In the genomic region with DNA sequence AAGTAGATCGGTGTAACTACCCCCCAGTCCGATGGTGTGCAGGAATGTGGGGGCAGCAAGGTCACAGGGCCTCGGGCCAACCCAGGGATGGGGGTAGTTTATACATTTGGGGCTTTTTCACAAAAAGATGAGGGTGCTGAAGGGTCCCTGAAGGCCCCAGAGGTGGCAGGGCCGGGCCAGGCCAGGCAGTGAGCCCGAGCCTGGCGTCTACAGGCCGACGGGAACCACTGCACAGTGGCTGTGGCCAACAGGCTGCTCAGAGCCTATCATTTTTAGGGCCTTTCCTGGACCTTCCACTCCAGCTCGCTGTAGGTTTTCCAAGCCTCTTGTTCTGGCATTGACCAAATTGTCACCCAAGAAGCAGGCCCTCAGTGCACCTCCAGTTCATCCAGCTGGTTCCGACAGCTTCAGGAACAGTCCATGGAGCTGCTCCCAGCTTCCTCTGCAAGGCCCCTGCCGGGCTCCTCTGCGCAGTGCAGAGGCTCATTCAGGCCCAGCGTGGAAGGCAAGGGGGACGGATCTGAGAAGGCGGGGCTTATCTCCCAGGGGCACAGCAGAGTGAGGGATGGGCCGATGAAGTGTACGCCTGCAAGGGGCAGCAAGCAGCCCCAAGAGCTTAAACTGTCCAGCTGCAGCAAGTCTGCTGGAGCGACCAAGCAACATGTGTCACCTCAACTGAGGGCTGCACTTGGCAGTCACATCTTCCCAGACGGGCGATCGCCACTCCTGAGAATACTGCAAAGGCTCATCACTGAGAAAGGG, we compare ENCODE assay signal across 24 cellular contexts. TPM values are rescaled to one million over a fixed set of nuclear protein-coding genes. Genes with fewer than 3 reads are reported as not detected.
DNase-seq lines count a peak whose midpoint lies in the region; ATAC-seq, FAIRE-seq and TF ChIP-seq lines count a peak whose summit lies in the region.
"Had no signal": no experiment of that assay in that cellular context is flagged by ENCODE, and none has a peak within 500 bp of the region (broad histone marks: within the 10 kb centered on the region; RNA-seq: fewer than 3 reads in every experiment).

No MANE protein-coding gene starts in this region.

- ATAC-seq in Panc1 = peak; percentile 11; the same call in 1 of the 2 replicates

- TF ChIP-seq CTCF in H9 (conservative IDR thresholded peaks at IDR 0.05) = no peak
- TF ChIP-seq CTCF in Panc1 (IDR thresholded peaks at IDR 0.05) = no peak

- no peak overlapping the region for H3K4me3 ChIP-seq in Panc1 (ENCODE audit: low read depth in 2 of 2, low read length in 2 of 2)
- H3K4me3 ChIP-seq in mesenchymal stem cell (ENCODE audit: insufficient read depth in 1 of 2, low read depth in 1 of 2, low read length in 2 of 2) = no peak overlapping the region
- H3K4me3 ChIP-seq: colonic mucosa, smooth muscle cell, tibial nerve had no signal

- H3K27me3 ChIP-seq in H9 (ENCODE audit: insufficient read depth, low read length) (no peaks in the 10 kb centered on the region), Panc1 (ENCODE audit: control insufficient read depth, insufficient read depth, low read length) (no peaks in the 10 kb centered on the region), mesenchymal stem cell (ENCODE audit: control insufficient read depth in 1 of 2, insufficient read depth in 1 of 2, low read length in 2 of 2) (no peaks in the 10 kb centered on the region)
- H3K27me3 ChIP-seq: brain microvascular endothelial cell, colonic mucosa, tibial nerve had no signal

- H2AFZ ChIP-seq in H9 (ENCODE audit: low read length) (no peak overlapping the region), mesenchymal stem cell (ENCODE audit: low read depth, low read length) (no peak overlapping the region)

- no peak overlapping the region for H4K8ac ChIP-seq in H9 (replicated peaks; ENCODE audit: insufficient read length, low read depth, low read length)
- no peak overlapping the region for H4K8ac ChIP-seq in mesenchymal stem cell (ENCODE audit: low read length)

- H2BK15ac ChIP-seq in H9 (ENCODE audit: low read depth, low read length) = no peak overlapping the region
- peak overlapping the region; percentile 36 for H2BK15ac ChIP-seq in mesenchymal stem cell (ENCODE audit: low read depth, poor library complexity, severe bottlenecking)

- H3K27ac ChIP-seq in H9 (ENCODE audit: insufficient read length, low read depth, low read length) (no peak overlapping the region), Panc1 (ENCODE audit: low read length) (no peak overlapping the region), mesenchymal stem cell (ENCODE audit: low read length, poor library complexity, severe bottlenecking) (no peak overlapping the region)
- H3K27ac ChIP-seq: brain microvascular endothelial cell, colonic mucosa, tibial nerve had no signal

- H2BK120ac ChIP-seq in H9 (ENCODE audit: low read depth, low read length, poor library complexity, severe bottlenecking) (no peak overlapping the region), mesenchymal stem cell (ENCODE audit: low read depth, low read length) (no peak overlapping the region)

- no peaks in the 10 kb centered on the region for H3K9me3 ChIP-seq in H9 (ENCODE audit: control insufficient read depth, low read depth, low read length)
- no peaks in the 10 kb centered on the region for H3K9me3 ChIP-seq in Panc1 (ENCODE audit: control insufficient read depth, insufficient read depth, low read depth, low read length)
- no peaks in the 10 kb centered on the region for H3K9me3 ChIP-seq in mesenchymal stem cell (ENCODE audit: control insufficient read depth, low read length)
- H3K9me3 ChIP-seq: colonic mucosa, tibial nerve had no signal

- no peak overlapping the region for H3K56ac ChIP-seq in H9 (ENCODE audit: insufficient read length, low read depth, low read length)

- no peak overlapping the region for H2BK20ac ChIP-seq in H9 (ENCODE audit: low read depth, low read length, poor library complexity, severe bottlenecking)

- no peaks in the 10 kb centered on the region for H3K4me1 ChIP-seq in H9 (ENCODE audit: insufficient read depth, low read length)
- peaks cover 3% of the 10 kb centered on the region; the same call in 1 of the 2 replicates for H3K4me1 ChIP-seq in Panc1 (ENCODE audit: control insufficient read depth, insufficient read depth, low read length)
- peaks cover 21% of the 10 kb centered on the region for H3K4me1 ChIP-seq in mesenchymal stem cell (ENCODE audit: control insufficient read depth, insufficient read depth, low read depth, low read length)
- H3K4me1 ChIP-seq: colonic mucosa, tibial nerve had no signal

- no peak overlapping the region for H3K4me3 Mint-ChIP-seq in H9
- H3K4me3 Mint-ChIP-seq: CD4-positive, CD25-positive, alpha-beta regulatory T cell; IgD-negative memory B cell; stimulated activated naive CD8-positive, alpha-beta T cell treated with anti-CD3 and anti-CD28 coated beads, Interleukin-15, Interleukin-2, amounts not matched to agents 100 ng/mL and 50 ng/mL, for 24 hours had no signal

- no peak overlapping the region for H3K9ac ChIP-seq in H9 (ENCODE audit: extremely low read depth, insufficient read length, low read length)
- no peak overlapping the region for H3K9ac ChIP-seq in mesenchymal stem cell (ENCODE audit: low read length)

- no TSS peak for BruUV-seq in Panc1 (replicated peaks; lab: Mats Ljungman, UMichigan)

- no CpG with 5 or more reads among the region's 21 CpGs for WGBS in H9 (ENCODE audit: extremely low coverage, insufficient read length, low lambda C conversion rate)
- 95% methylated on average over 21 of the region's 21 CpGs for WGBS in mesenchymal stem cell

- H3K36me3 ChIP-seq in Panc1 (ENCODE audit: control insufficient read depth, insufficient read depth, low read length) = peaks cover 9% of the 10 kb centered on the region; the same call in 1 of the 2 replicates
- H3K36me3 ChIP-seq in mesenchymal stem cell (ENCODE audit: control insufficient read depth in 1 of 2, insufficient read depth in 2 of 2, low read depth in 1 of 2, low read length in 2 of 2) = peaks cover 34 to 58% of the 10 kb centered on the region in 2 experiments

- no peak overlapping the region for H3K4ac ChIP-seq in H9 (ENCODE audit: low read depth, low read length)
- no peak overlapping the region for H3K4ac ChIP-seq in mesenchymal stem cell (ENCODE audit: low read depth in 1 of 2, low read length in 2 of 2)

- H3K14ac ChIP-seq in H9 (ENCODE audit: insufficient read depth, low read length) (no peak overlapping the region), mesenchymal stem cell (ENCODE audit: low read length in 2 of 2) (no peak overlapping the region)

- no peaks in the 10 kb centered on the region for H3K9me3 Mint-ChIP-seq in H9
- H3K9me3 Mint-ChIP-seq: CD4-positive, CD25-positive, alpha-beta regulatory T cell; IgD-negative memory B cell; stimulated activated naive CD8-positive, alpha-beta T cell treated with anti-CD3 and anti-CD28 coated beads, Interleukin-15, Interleukin-2, amounts not matched to agents 100 ng/mL and 50 ng/mL, for 24 hours had no signal

- H3K27me3 Mint-ChIP-seq in H9 (ENCODE audit: low read depth) = no peaks in the 10 kb centered on the region
- H3K27me3 Mint-ChIP-seq: CD4-positive, CD25-positive, alpha-beta regulatory T cell; IgD-negative memory B cell; stimulated activated naive CD8-positive, alpha-beta T cell treated with anti-CD3 and anti-CD28 coated beads, Interleukin-15, Interleukin-2, amounts not matched to agents 100 ng/mL and 50 ng/mL, for 24 hours had no signal

- H3K4me2 ChIP-seq in H9 (ENCODE audit: insufficient read depth, insufficient read length, low read length) (no peak overlapping the region), mesenchymal stem cell (ENCODE audit: low read length, poor library complexity, severe bottlenecking) (no peak overlapping the region)
- H3K4me2 ChIP-seq: smooth muscle cell had no signal

- POLR2A ChIA-PET in Panc1 (lab: Charles Lee) = no interaction called here

- H3T11ph ChIP-seq in H9 (ENCODE audit: low read length) = no peak overlapping the region

- H2BK5ac ChIP-seq in H9 (ENCODE audit: insufficient read length, low read length) (no peak overlapping the region), mesenchymal stem cell (ENCODE audit: low read depth, low read length, poor library complexity, severe bottlenecking) (no peak overlapping the region)

- DNase-seq in H9 (no peak), Panc1 (ENCODE audit: low read depth, low spot score) (no peak), mesenchymal stem cell (no peak), A172 (ENCODE audit: low spot score) (no peak), frontal cortex (ENCODE audit: low spot score in 2 of 2) (no peak), AG08396 (ENCODE audit: low spot score) (no peak)
- DNase-seq: activated CD4-positive, alpha-beta T cell treated with anti-CD3 and anti-CD28 coated beads, Interleukin-2, amount 50 U/mL, for 48 hours; activated CD4-positive, CD25-positive, alpha-beta regulatory T cell; activated gamma-delta T cell; brain microvascular endothelial cell; CD4-positive, CD25-positive, alpha-beta regulatory T cell; colonic mucosa; DMS 273 treated with DMSO at 0.1 percent for 48 hours; mammary epithelial cell; MM.1S; NCI-H1436 treated with DMSO at 0.1 percent for 48 hours; NCI-H526 treated with DMSO at 0.1 percent for 48 hours; nucleus accumbens had no signal

- in situ Hi-C loops in Panc1 (cut with HindIII; ENCODE audit: low pct_unique_long_range_greater_than_20kb, low sequenced_read_pairs) = no loop called here

- no peaks in the 10 kb centered on the region for H4K20me1 ChIP-seq in H9 (ENCODE audit: control insufficient read depth, insufficient read depth, insufficient read length)

- FAIRE-seq in frontal cortex (lab: Jason Lieb, UNC) = no peak
- FAIRE-seq: H54 had no signal

- H3K36me3 Mint-ChIP-seq in H9 (ENCODE audit: insufficient read depth in 1 of 3, low read depth in 3 of 3) = peaks cover 17 to 46% (median 36%) of the 10 kb centered on the region in 3 experiments; a peak in 6 of 7 replicates
- H3K36me3 Mint-ChIP-seq: IgD-negative memory B cell had no signal

- CTCF ChIA-PET in Panc1 (lab: Charles Lee) = interaction anchor here (0.8 kb wide), 1 partner anchor 42 kb away, joined by 3 read pairs; no protein-coding TSS in a partner anchor

- intact Hi-C loops in Panc1 (cut with micrococcal nuclease; ENCODE audit: unreplicated experiment) = no loop called here

- H2AK5ac ChIP-seq in H9 (ENCODE audit: insufficient read length, low read length) = no peak overlapping the region
- no peak overlapping the region for H2AK5ac ChIP-seq in mesenchymal stem cell (ENCODE audit: low read length, severe bottlenecking)

- H2BK12ac ChIP-seq in H9 (ENCODE audit: insufficient read length, low read depth, low read length) = no peak overlapping the region
- no peak overlapping the region for H2BK12ac ChIP-seq in mesenchymal stem cell (ENCODE audit: low read length in 2 of 2)

- peaks cover 4% of the 10 kb centered on the region; the same call in 1 of the 2 replicates for H3K79me2 ChIP-seq in H9 (ENCODE audit: insufficient read depth, low read length)

- H4K5ac ChIP-seq in H9 (ENCODE audit: insufficient read length, low read depth, low read length) = no peak overlapping the region

- H3K23ac ChIP-seq in H9 (ENCODE audit: insufficient read length, low read depth, low read length) = no peak overlapping the region
- no peak overlapping the region for H3K23ac ChIP-seq in mesenchymal stem cell (ENCODE audit: low read length in 2 of 2)

- H4K91ac ChIP-seq in H9 (ENCODE audit: insufficient read length, low read depth, low read length) = no peak overlapping the region
- H4K91ac ChIP-seq in mesenchymal stem cell (ENCODE audit: low read length) = no peak overlapping the region

- 0 out of 4 replicates have a peak, but pooled peaks cover 0 to 2% of the 10 kb centered on the region in 2 experiments for H3K4me1 Mint-ChIP-seq in H9

- peak overlapping the region; percentile 67 to 90 (median 79); a peak in 3 of 7 replicates for H3K27ac Mint-ChIP-seq in H9
- H3K27ac Mint-ChIP-seq: CD4-positive, CD25-positive, alpha-beta regulatory T cell; IgD-negative memory B cell; stimulated activated naive CD8-positive, alpha-beta T cell treated with anti-CD3 and anti-CD28 coated beads, Interleukin-15, Interleukin-2, amounts not matched to agents 100 ng/mL and 50 ng/mL, for 24 hours had no signal

- H3K23me2 ChIP-seq in H9 (ENCODE audit: insufficient read length, low read depth, low read length, poor library complexity, severe bottlenecking) = no peaks in the 10 kb centered on the region

- H3K79me1 ChIP-seq in H9 (ENCODE audit: insufficient read depth, low read depth, low read length, poor library complexity, severe bottlenecking) = peaks cover 6% of the 10 kb centered on the region
- peaks cover 22% of the 10 kb centered on the region for H3K79me1 ChIP-seq in mesenchymal stem cell (replicated peaks; ENCODE audit: low read length, poor library complexity, severe bottlenecking)

- H3K18ac ChIP-seq in H9 (ENCODE audit: insufficient read length, low read depth, low read length) = no peak overlapping the region
- no peak overlapping the region for H3K18ac ChIP-seq in mesenchymal stem cell (ENCODE audit: low read depth in 1 of 2, low read length in 2 of 2)

RNA-seq across cellular contexts. Expression of a gene that starts 13.9 kb away (rescaled TPM):
- 57.7 and 58.5 TPM in 2 replicates for total RNA-seq in H9 (2021)
- total RNA-seq in Panc1 (2021; ENCODE audit: unreplicated experiment) = 39.9 TPM
- 32.9 TPM for polyA plus RNA-seq in Panc1 (2012; ENCODE audit: insufficient read length)
- polyA plus RNA-seq in mesenchymal stem cell (2013, experiment 1 of 2) = 8.8 TPM
- polyA plus RNA-seq in mesenchymal stem cell (2013, experiment 2 of 2) = 8.9 TPM
- total RNA-seq in A172 (2014; rRNA removed; shearing (Covaris generic)) = 37.2 and 40.4 TPM in 2 replicates
- 11.0 TPM for total RNA-seq in frontal cortex

RNA-seq across cellular contexts. Expression of a gene that starts 21.4 kb away (rescaled TPM):
- total RNA-seq in H9 (2021) = 2.4 and 3.0 TPM in 2 replicates
- total RNA-seq in Panc1 (2021; ENCODE audit: unreplicated experiment) = 13.8 TPM
- polyA plus RNA-seq in Panc1 (2012; ENCODE audit: insufficient read length) = 11.9 TPM
- polyA plus RNA-seq in mesenchymal stem cell (2013, experiment 1 of 2) = 5.1 TPM
- polyA plus RNA-seq in mesenchymal stem cell (2013, experiment 2 of 2) = 5.4 TPM
- 9.9 and 11.1 TPM in 2 replicates for total RNA-seq in A172 (2014; rRNA removed; shearing (Covaris generic))
- 13.0 TPM for total RNA-seq in frontal cortex

RNA-seq across cellular contexts. Expression of a gene that starts 28.8 kb away (rescaled TPM):
- total RNA-seq in H9 (2021) = 2.3 and 2.8 TPM in 2 replicates
- total RNA-seq in Panc1 (2021; ENCODE audit: unreplicated experiment) = 223 TPM
- 148 TPM for polyA plus RNA-seq in Panc1 (2012; ENCODE audit: insufficient read length)
- 21.6 TPM for polyA plus RNA-seq in mesenchymal stem cell (2013, experiment 1 of 2)
- 19.4 TPM for polyA plus RNA-seq in mesenchymal stem cell (2013, experiment 2 of 2)
- 162 and 191 TPM in 2 replicates for total RNA-seq in A172 (2014; rRNA removed; shearing (Covaris generic))
- 20.0 TPM for total RNA-seq in frontal cortex
- total RNA-seq: CD4-positive, CD25-positive, alpha-beta regulatory T cell had no signal
- polyA plus RNA-seq: CD4-positive, CD25-positive, alpha-beta regulatory T cell had no signal

RNA-seq across cellular contexts. Expression of a gene that starts 58.2 kb away (rescaled TPM):
- total RNA-seq in H9 (2021) (0.20 and 0.24 TPM in 2 replicates), Panc1 (2021; ENCODE audit: unreplicated experiment) (0.08 TPM), frontal cortex (1.2 TPM)
- polyA plus RNA-seq in Panc1 (2012; ENCODE audit: insufficient read length) = 0.15 TPM
- polyA plus RNA-seq in mesenchymal stem cell (2013, experiment 1 of 2) = 0.03 TPM
- polyA plus RNA-seq in mesenchymal stem cell (2013, experiment 2 of 2) = 0.01 TPM
- 0.19 TPM in 1 of 2 replicates, not detected in the other for total RNA-seq in A172 (2014; rRNA removed; shearing (Covaris generic))
- total RNA-seq: G401 had no signal
- polyA plus RNA-seq: mammary epithelial cell had no signal
